In genomic region chr5:128925973-128926372, GRCh38 we compare ENCODE assay signal across 24 cellular contexts. TPM values are rescaled to one million over a fixed set of nuclear protein-coding genes. Genes with fewer than 3 reads are reported as not detected.
"Had no signal": no experiment of that assay in that cellular context is flagged by ENCODE, and none has a peak within 500 bp of the region (broad histone marks: within the 10 kb centered on the region; RNA-seq: fewer than 3 reads in every experiment).

No MANE protein-coding gene starts in this region.

- H3K9me3 ChIP-seq: ascending aorta, body of pancreas had no signal

- H3K27me3 ChIP-seq: ascending aorta, body of pancreas had no signal

- ATAC-seq: activated naive CD4-positive, alpha-beta T cell treated with anti-CD3 and anti-CD28 coated beads, Interleukin-2, amount 50 U/mL, for 72 hours; activated naive CD8-positive, alpha-beta T cell treated with anti-CD3 and anti-CD28 coated beads, Interleukin-2, amount 50 U/mL, for 24 hours; activated T-cell treated with anti-CD3 and anti-CD28 coated beads, Interleukin-2, amount 50 U/mL, for 4 hours; body of pancreas; PC-3 had no signal

- H3K4me3 ChIP-seq: ascending aorta, body of pancreas had no signal

- H3K27ac ChIP-seq: ascending aorta, body of pancreas, VCaP had no signal

- H3K36me3 ChIP-seq: ascending aorta had no signal

- H3K4me1 ChIP-seq: ascending aorta, body of pancreas had no signal

- DNase-seq: activated CD4-positive, alpha-beta memory T cell treated with anti-CD3 and anti-CD28 coated beads for 36 hours; activated CD4-positive, alpha-beta T cell treated with anti-CD3 and anti-CD28 coated beads, Interleukin-2, amount 10 ng/mL, durations not matched to agents 7 days and 5 days; activated CD4-positive, CD25-positive, alpha-beta regulatory T cell; activated CD8-positive, alpha-beta memory T cell treated with anti-CD3 and anti-CD28 coated beads for 24 hours; activated effector memory CD4-positive, alpha-beta T cell treated with anti-CD3 and anti-CD28 coated beads, Interleukin-2, amount 50 U/mL, for 16 hours; activated naive CD4-positive, alpha-beta T cell treated with Interleukin-2 at 50 U/mL for 16 hours; activated naive CD8-positive, alpha-beta T cell treated with anti-CD3 and anti-CD28 coated beads, Interleukin-2, amount 50 U/mL, for 24 hours; activated T-cell treated with anti-CD3 and anti-CD28 coated beads, Interleukin-2, amount 50 U/mL, for 4 hours; amniotic stem cell; body of pancreas; Karpas-422; MM.1S; NCI-H1105 treated with DMSO at 0.1 percent for 48 hours; NCI-H1436 treated with DMSO at 0.1 percent for 48 hours; NCI-H187; NCI-H2081; NCI-H510A treated with DMSO at 0.1 percent for 48 hours; PC-3; SIG-M5; T-helper 1 cell had no signal

RNA-seq across cellular contexts. Expression of gene SLC27A6, which starts 39.3 kb away (rescaled TPM):
- total RNA-seq: activated CD4-positive, alpha-beta memory T cell treated with anti-CD3 and anti-CD28 coated beads for 36 hours; activated CD4-positive, alpha-beta T cell treated with anti-CD3 and anti-CD28 coated beads, Interleukin-2, amount 10 ng/mL, durations not matched to agents 7 days and 5 days; activated naive CD4-positive, alpha-beta T cell treated with anti-CD3 and anti-CD28 coated beads, Interleukin-2, amount 50 U/mL, for 72 hours; activated T-cell treated with anti-CD3 and anti-CD28 coated beads, Interleukin-2, amount 50 U/mL, for 4 hours; PC-3; T-helper 2 cell treated with Interferon-gamma antibody and Interleukin-4, amounts not matched to agents 100 ng/mL and 5 ng/mL, for 36 hours had no signal
